24 cellular contexts compared by ENCODE assay signal in the genomic region with DNA sequence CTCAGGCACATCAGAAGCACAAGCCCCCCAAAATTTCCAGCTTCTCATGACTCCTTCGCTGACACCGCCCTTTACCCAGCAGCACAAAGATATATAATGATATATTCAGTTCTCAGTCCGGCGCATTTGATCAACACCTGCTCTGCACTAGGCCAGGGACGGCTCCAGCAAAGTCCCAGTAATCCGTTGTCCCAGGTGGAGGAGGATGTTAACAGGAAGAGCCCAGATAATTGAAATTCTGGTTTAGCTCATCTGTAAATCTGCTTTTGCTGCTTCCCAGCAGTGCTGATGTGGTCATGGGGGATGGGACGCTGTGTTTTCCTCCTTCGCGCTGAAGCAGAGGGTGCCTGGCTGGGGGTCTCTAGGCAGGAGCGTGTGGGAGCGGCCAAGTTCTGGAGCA.
DNase-seq lines count a peak whose midpoint lies in the region; ATAC-seq and TF ChIP-seq lines count a peak whose summit lies in the region.
"Had no signal": no experiment of that assay in that cellular context is flagged by ENCODE, and none has a peak within 500 bp of the region (broad histone marks: within the 10 kb centered on the region; RNA-seq: fewer than 3 reads in every experiment).

No MANE protein-coding gene starts in this region.

- H3K4me1 Mint-ChIP-seq in activated CD8-positive, alpha-beta memory T cell treated with anti-CD3 and anti-CD28 coated beads, Interleukin-2, amount 10 ng/mL, durations not matched to agents 7 days and 5 days, result peaks cover 5% of the 10 kb centered on the region
- peaks cover 6 to 33% (median 23%) of the 10 kb centered on the region in 7 donors for H3K4me1 Mint-ChIP-seq in naive thymus-derived CD4-positive, alpha-beta T cell

- H3K9ac ChIP-seq in OCI-LY3 (ENCODE audit: low read length) (peak overlapping the region; percentile 49), endocrine pancreas (ENCODE audit: control insufficient read depth, insufficient read depth, low read length) (peak overlapping the region; percentile 34), neural cell (ENCODE audit: low read length) (no peak overlapping the region)

- H3K27ac ChIP-seq in OCI-LY3 (ENCODE audit: low read length) (peak overlapping the region; percentile 79), neural cell (ENCODE audit: low read length) (no peak overlapping the region)
- no peak overlapping the region for H3K27ac ChIP-seq in naive thymus-derived CD4-positive, alpha-beta T cell (ENCODE audit: low read depth, low read length)

- H3K9me2 ChIP-seq in neural cell (ENCODE audit: insufficient read depth, low read length), result no peaks in the 10 kb centered on the region

- H3K27ac Mint-ChIP-seq in activated CD8-positive, alpha-beta memory T cell treated with anti-CD3 and anti-CD28 coated beads, Interleukin-2, amount 10 ng/mL, durations not matched to agents 7 days and 5 days, result no peak overlapping the region
- no peak overlapping the region for H3K27ac Mint-ChIP-seq in naive thymus-derived CD4-positive, alpha-beta T cell
- H3K27ac Mint-ChIP-seq: activated CD4-positive, alpha-beta T cell treated with anti-CD3 and anti-CD28 coated beads, Interleukin-2, amount 10 ng/mL, durations not matched to agents 7 days and 5 days; activated T-cell treated with anti-CD3 and anti-CD28 coated beads, Interleukin-2, amount 50 U/mL, for 72 hours had no signal

- H3K9me3 ChIP-seq in OCI-LY3 (ENCODE audit: insufficient read depth, low read length) (no peaks in the 10 kb centered on the region), endocrine pancreas (ENCODE audit: control insufficient read depth, low read length) (no peaks in the 10 kb centered on the region), neural cell (ENCODE audit: low read length) (no peaks in the 10 kb centered on the region)
- no peaks in the 10 kb centered on the region for H3K9me3 ChIP-seq in naive thymus-derived CD4-positive, alpha-beta T cell (ENCODE audit: control insufficient read depth in 2 of 3, low read length in 3 of 3)

- ATAC-seq in activated CD8-positive, alpha-beta memory T cell treated with anti-CD3 and anti-CD28 coated beads, Interleukin-2, amount 10 ng/mL, durations not matched to agents 7 days and 5 days, result no peak
- ATAC-seq in GM21619 (IDR thresholded peaks at IDR 0.05; ENCODE audit: unreplicated experiment), result no peak
- ATAC-seq in naive thymus-derived CD4-positive, alpha-beta T cell, result no peak
- ATAC-seq: activated T-cell treated with anti-CD3 and anti-CD28 coated beads, Interleukin-2, amount 50 U/mL, for 72 hours had no signal

- H3K4me3 ChIP-seq in OCI-LY3 (ENCODE audit: low read length) (peak overlapping the region; percentile 57), endocrine pancreas (ENCODE audit: control insufficient read depth, insufficient read depth, low read length) (peak overlapping the region; percentile 3), neural cell (ENCODE audit: low read length) (peak overlapping the region; percentile 4)
- H3K4me3 ChIP-seq in naive thymus-derived CD4-positive, alpha-beta T cell (ENCODE audit: low read length), result no peak overlapping the region

- no peak overlapping the region for H2AFZ ChIP-seq in OCI-LY3 (ENCODE audit: low read depth, low read length)
- H2AFZ ChIP-seq in neural cell (ENCODE audit: low read depth, low read length), result no peak overlapping the region

- no peak for TF ChIP-seq RAD21 in neural cell (conservative IDR thresholded peaks at IDR 0.05)

- no peak for TF ChIP-seq CTCF in OCI-LY3 (IDR thresholded peaks at IDR 0.05; ENCODE audit: low read depth, low read length)
- TF ChIP-seq CTCF in neural cell (IDR thresholded peaks at IDR 0.05; ENCODE audit: poor library complexity, severe bottlenecking), result no peak

- CTCF ChIA-PET in activated CD8-positive, alpha-beta memory T cell treated with anti-CD3 and anti-CD28 coated beads, Interleukin-2, amount 10 ng/mL, durations not matched to agents 7 days and 5 days (lab: Charles Lee), result interaction anchor here (0.8 to 1.6 kb wide), 2 partner anchors 38 to 84 kb away, joined by 3 to 4 read pairs; no protein-coding TSS in a partner anchor
- CTCF ChIA-PET in naive thymus-derived CD4-positive, alpha-beta T cell (lab: Charles Lee), result interaction anchor here (0.8 to 1.8 kb wide), 2 partner anchors 11 to 83 kb away, joined by 3 to 5 read pairs; no protein-coding TSS in a partner anchor

- no peaks in the 10 kb centered on the region for H3K9me3 Mint-ChIP-seq in activated CD8-positive, alpha-beta memory T cell treated with anti-CD3 and anti-CD28 coated beads, Interleukin-2, amount 10 ng/mL, durations not matched to agents 7 days and 5 days (ENCODE audit: low read depth)
- no peaks in the 10 kb centered on the region for H3K9me3 Mint-ChIP-seq in naive thymus-derived CD4-positive, alpha-beta T cell
- H3K9me3 Mint-ChIP-seq: activated CD4-positive, alpha-beta T cell treated with anti-CD3 and anti-CD28 coated beads, Interleukin-2, amount 10 ng/mL, durations not matched to agents 7 days and 5 days; activated T-cell treated with anti-CD3 and anti-CD28 coated beads, Interleukin-2, amount 50 U/mL, for 72 hours; IgD-negative memory B cell; stimulated activated memory B cell treated with anti-CD40 and anti-IgM and Interleukin-4, amounts not matched to agents 10 μg/mL and 1 μg/mL and 100 μg/mL, for 72 hours had no signal

- no peak overlapping the region for H3K4me3 Mint-ChIP-seq in activated CD8-positive, alpha-beta memory T cell treated with anti-CD3 and anti-CD28 coated beads, Interleukin-2, amount 10 ng/mL, durations not matched to agents 7 days and 5 days
- no peak overlapping the region for H3K4me3 Mint-ChIP-seq in naive thymus-derived CD4-positive, alpha-beta T cell
- H3K4me3 Mint-ChIP-seq: activated CD4-positive, alpha-beta T cell treated with anti-CD3 and anti-CD28 coated beads, Interleukin-2, amount 10 ng/mL, durations not matched to agents 7 days and 5 days; activated T-cell treated with anti-CD3 and anti-CD28 coated beads, Interleukin-2, amount 50 U/mL, for 72 hours had no signal

- intact Hi-C loops in naive thymus-derived CD4-positive, alpha-beta T cell (cut with micrococcal nuclease), result loop anchor here in 1 of 2 donors (5.0 kb wide), 1 partner anchor 70 kb away; no protein-coding TSS in a partner anchor

- peaks cover 1% of the 10 kb centered on the region; the same call in 1 of the 2 replicates for H3K27me3 ChIP-seq in OCI-LY3 (ENCODE audit: low read depth, low read length)
- H3K27me3 ChIP-seq in endocrine pancreas (ENCODE audit: control insufficient read depth, insufficient read depth, low read length), result no peaks in the 10 kb centered on the region
- H3K27me3 ChIP-seq in neural cell (ENCODE audit: insufficient read depth, low read depth, low read length), result no peaks in the 10 kb centered on the region
- no peaks in the 10 kb centered on the region for H3K27me3 ChIP-seq in naive thymus-derived CD4-positive, alpha-beta T cell (ENCODE audit: control insufficient read depth in 2 of 2, insufficient read depth in 2 of 2, low read length in 2 of 2)

- H3K79me2 ChIP-seq in OCI-LY3 (ENCODE audit: low read length) (no peaks in the 10 kb centered on the region), neural cell (replicated peaks; ENCODE audit: insufficient read depth, low read length) (no peaks in the 10 kb centered on the region)

- POLR2A ChIA-PET in naive thymus-derived CD4-positive, alpha-beta T cell (lab: Charles Lee), result no interaction called here

- no peaks in the 10 kb centered on the region for H3F3A ChIP-seq in neural cell (ENCODE audit: insufficient read depth, low read length, poor library complexity, severe bottlenecking)

- H4K20me1 ChIP-seq in OCI-LY3 (ENCODE audit: insufficient read depth, low read length), result no peaks in the 10 kb centered on the region
- H4K20me1 ChIP-seq in neural cell (ENCODE audit: insufficient read depth), result no peaks in the 10 kb centered on the region

- H3K36me3 ChIP-seq in OCI-LY3 (replicated peaks; ENCODE audit: low read depth, low read length) (no peaks in the 10 kb centered on the region), endocrine pancreas (ENCODE audit: control insufficient read depth, insufficient read depth, low read length) (no peaks in the 10 kb centered on the region), neural cell (ENCODE audit: insufficient read depth, low read length) (no peaks in the 10 kb centered on the region)
- peaks cover 0 to 5% (median 0%) of the 10 kb centered on the region in 3 experiments for H3K36me3 ChIP-seq in naive thymus-derived CD4-positive, alpha-beta T cell (ENCODE audit: control insufficient read depth in 2 of 3, insufficient read depth in 3 of 3, low read length in 3 of 3)

- H3K4me1 ChIP-seq in OCI-LY3 (ENCODE audit: low read length) (peaks cover 36% of the 10 kb centered on the region), endocrine pancreas (ENCODE audit: control insufficient read depth, insufficient read depth, low read length) (peaks cover 10% of the 10 kb centered on the region)
- no peaks in the 10 kb centered on the region for H3K4me1 ChIP-seq in naive thymus-derived CD4-positive, alpha-beta T cell (ENCODE audit: control insufficient read depth in 2 of 2, insufficient read depth in 2 of 2, low read length in 2 of 2)

- no peaks in the 10 kb centered on the region for H3K36me3 Mint-ChIP-seq in activated CD8-positive, alpha-beta memory T cell treated with anti-CD3 and anti-CD28 coated beads, Interleukin-2, amount 10 ng/mL, durations not matched to agents 7 days and 5 days
- peaks cover 0 to 24% (median 9%) of the 10 kb centered on the region in 5 donors for H3K36me3 Mint-ChIP-seq in naive thymus-derived CD4-positive, alpha-beta T cell

- TF ChIP-seq EP300 in neural cell (conservative IDR thresholded peaks at IDR 0.05; ENCODE audit: poor library complexity, severe bottlenecking), result no peak

- H3K4me2 ChIP-seq in OCI-LY3 (ENCODE audit: low read length), result peak overlapping the region; percentile 84
- no peak overlapping the region for H3K4me2 ChIP-seq in neural cell (ENCODE audit: low read length)

- no peaks in the 10 kb centered on the region for H3K27me3 Mint-ChIP-seq in activated CD8-positive, alpha-beta memory T cell treated with anti-CD3 and anti-CD28 coated beads, Interleukin-2, amount 10 ng/mL, durations not matched to agents 7 days and 5 days
- H3K27me3 Mint-ChIP-seq in naive thymus-derived CD4-positive, alpha-beta T cell, result no peaks in the 10 kb centered on the region
- H3K27me3 Mint-ChIP-seq: activated CD4-positive, alpha-beta T cell treated with anti-CD3 and anti-CD28 coated beads, Interleukin-2, amount 10 ng/mL, durations not matched to agents 7 days and 5 days had no signal

- peak; percentile 37 for DNase-seq in COLO668 (lab: John Stamatoyannopoulos, UW; ENCODE audit: unreplicated experiment)
- no peak for DNase-seq in activated CD8-positive, alpha-beta memory T cell treated with anti-CD3 and anti-CD28 coated beads, Interleukin-2, amount 10 ng/mL, durations not matched to agents 7 days and 5 days
- DNase-seq in activated CD4-positive, alpha-beta T cell treated with anti-CD3 and anti-CD28 coated beads, Interleukin-2, amount 50 U/mL, for 48 hours, result no peak
- no peak for DNase-seq in naive thymus-derived CD4-positive, alpha-beta T cell
- DNase-seq: ACHN; activated CD4-positive, alpha-beta T cell treated with anti-CD3 and anti-CD28 coated beads, Interleukin-2, amount 10 ng/mL, durations not matched to agents 7 days and 5 days; activated T-cell treated with anti-CD3 and anti-CD28 coated beads, Interleukin-2, amount 50 U/mL, for 72 hours; C1 segment of cervical spinal cord; cerebellar nuclear complex; COR-L47; dermis blood vessel endothelial cell; foreskin melanocyte; mammary epithelial cell; NCI-H1436 treated with DMSO at 0.1 percent for 48 hours; NCI-H2081 treated with DMSO at 0.1 percent for 48 hours; occipital lobe; SIG-M5; trophoblast cell had no signal
